ENCODE assay signal across 7 cellular contexts in the genomic region with DNA sequence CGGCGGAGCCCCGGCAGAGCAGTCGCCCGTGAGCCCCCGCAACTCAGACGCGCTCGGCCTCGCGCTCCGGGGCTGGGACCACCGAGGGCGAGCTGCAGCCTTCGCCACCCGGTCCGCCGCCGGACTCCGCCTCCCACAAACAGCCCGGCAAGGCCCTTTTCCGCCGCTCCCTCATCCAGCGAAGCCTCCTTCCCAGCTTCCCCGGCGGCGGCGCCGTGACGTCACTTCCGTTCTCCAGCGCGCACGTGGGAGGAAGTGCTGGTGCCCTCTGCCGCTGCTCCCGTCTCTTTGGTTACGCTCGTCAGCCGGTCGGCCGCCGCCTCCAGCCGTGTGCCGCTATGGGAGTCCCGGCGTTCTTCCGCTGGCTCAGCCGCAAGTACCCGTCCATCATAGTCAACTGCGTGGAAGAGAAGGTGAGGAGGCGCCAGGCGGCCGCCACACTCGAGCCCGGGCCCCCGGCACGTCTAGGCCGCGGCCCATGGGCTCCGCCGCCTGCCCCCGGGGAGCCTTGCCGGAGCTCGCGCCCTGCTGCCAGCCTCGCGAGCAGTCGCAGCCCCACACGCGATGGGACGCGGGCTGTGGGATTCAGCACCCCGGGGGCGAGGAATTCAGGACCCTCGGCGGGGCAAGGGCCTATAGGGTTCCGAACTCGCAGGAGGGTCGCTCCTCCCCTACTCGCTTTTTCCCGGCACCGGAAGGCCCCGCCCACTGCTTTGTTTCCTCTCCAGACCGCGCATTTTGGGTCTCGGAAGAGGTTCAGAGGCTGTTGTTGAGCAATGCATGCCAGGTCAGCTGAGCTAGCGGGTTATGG. TPM values are rescaled to one million over a fixed set of nuclear protein-coding genes. Genes with fewer than 3 reads are reported as not detected.
DNase-seq lines count a peak whose midpoint lies in the region; ATAC-seq, FAIRE-seq and TF ChIP-seq lines count a peak whose summit lies in the region.

A gene with protein sequence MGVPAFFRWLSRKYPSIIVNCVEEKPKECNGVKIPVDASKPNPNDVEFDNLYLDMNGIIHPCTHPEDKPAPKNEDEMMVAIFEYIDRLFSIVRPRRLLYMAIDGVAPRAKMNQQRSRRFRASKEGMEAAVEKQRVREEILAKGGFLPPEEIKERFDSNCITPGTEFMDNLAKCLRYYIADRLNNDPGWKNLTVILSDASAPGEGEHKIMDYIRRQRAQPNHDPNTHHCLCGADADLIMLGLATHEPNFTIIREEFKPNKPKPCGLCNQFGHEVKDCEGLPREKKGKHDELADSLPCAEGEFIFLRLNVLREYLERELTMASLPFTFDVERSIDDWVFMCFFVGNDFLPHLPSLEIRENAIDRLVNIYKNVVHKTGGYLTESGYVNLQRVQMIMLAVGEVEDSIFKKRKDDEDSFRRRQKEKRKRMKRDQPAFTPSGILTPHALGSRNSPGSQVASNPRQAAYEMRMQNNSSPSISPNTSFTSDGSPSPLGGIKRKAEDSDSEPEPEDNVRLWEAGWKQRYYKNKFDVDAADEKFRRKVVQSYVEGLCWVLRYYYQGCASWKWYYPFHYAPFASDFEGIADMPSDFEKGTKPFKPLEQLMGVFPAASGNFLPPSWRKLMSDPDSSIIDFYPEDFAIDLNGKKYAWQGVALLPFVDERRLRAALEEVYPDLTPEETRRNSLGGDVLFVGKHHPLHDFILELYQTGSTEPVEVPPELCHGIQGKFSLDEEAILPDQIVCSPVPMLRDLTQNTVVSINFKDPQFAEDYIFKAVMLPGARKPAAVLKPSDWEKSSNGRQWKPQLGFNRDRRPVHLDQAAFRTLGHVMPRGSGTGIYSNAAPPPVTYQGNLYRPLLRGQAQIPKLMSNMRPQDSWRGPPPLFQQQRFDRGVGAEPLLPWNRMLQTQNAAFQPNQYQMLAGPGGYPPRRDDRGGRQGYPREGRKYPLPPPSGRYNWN (plus strand): TSS at position 271 of the 811 bp plus-strand sequence. CDS start 68 bp downstream, at position 339.

- peak within 1 kb of the TSS; percentile 83 for H3K4me3 ChIP-seq in astrocyte of the cerebellum (ENCODE audit: low read depth, low read length)
- H3K4me3 ChIP-seq in hepatocyte: peak within 1 kb of the TSS; percentile 65

- under 1% methylated on average over 87 of the region's 87 CpGs for WGBS in hepatocyte (ENCODE audit: low lambda C conversion rate, missing lambda C conversion rate)

- in situ Hi-C loops in astrocyte of the cerebellum (cut with HindIII; ENCODE audit: low sequenced_read_pairs): no loop called here

- H3K27me3 ChIP-seq in hepatocyte: no peaks in the 10 kb centered on the region

- DNase-seq in GM18507 (ENCODE audit: extremely low spot score, insufficient read length, low read depth): peak; percentile 91
- DNase-seq in NCI-H2029 (lab: John Stamatoyannopoulos, UW): peak; percentile 91
- peak; percentile 89 for DNase-seq in T-helper 22 cell (ENCODE audit: low read depth)
- DNase-seq in astrocyte of the cerebellum (ENCODE audit: low read depth): peak; percentile 83
- DNase-seq in hepatocyte (ENCODE audit: low spot score): peak; percentile 97
- peak; percentile 99 for DNase-seq in retina

- H3K4me2 ChIP-seq in hepatocyte: peak within 1 kb of the TSS; percentile 83

- peaks cover 19% of the 10 kb centered on the region for H3K79me2 ChIP-seq in hepatocyte

- peak within 1 kb of the TSS; percentile 68 for H2AFZ ChIP-seq in hepatocyte

- peak; percentile 9 for TF ChIP-seq CTCF in astrocyte of the cerebellum (IDR thresholded peaks at IDR 0.05; ENCODE audit: low read depth, low read length, missing control alignments)
- TF ChIP-seq CTCF in hepatocyte (IDR thresholded peaks at IDR 0.05; ENCODE audit: poor library complexity): no peak

- no peaks in the 10 kb centered on the region for H3K9me2 ChIP-seq in hepatocyte (replicated peaks; ENCODE audit: insufficient read depth)

- peaks cover 7% of the 10 kb centered on the region for H3K4me1 ChIP-seq in hepatocyte (ENCODE audit: insufficient read depth)

- no peaks in the 10 kb centered on the region for H3K36me3 ChIP-seq in hepatocyte (replicated peaks; ENCODE audit: insufficient read depth, low read depth)

- no peaks in the 10 kb centered on the region for H3K9me3 ChIP-seq in hepatocyte (ENCODE audit: low read depth)

- FAIRE-seq in GM18507 (lab: Jason Lieb, UNC): peak; percentile 93

- H4K20me1 ChIP-seq in hepatocyte (ENCODE audit: insufficient read depth, poor library complexity, severe bottlenecking): peaks cover 14% of the 10 kb centered on the region

- peak; percentile 89 for ATAC-seq in HG02981 (IDR thresholded peaks at IDR 0.05; ENCODE audit: unreplicated experiment)

- peak within 1 kb of the TSS; percentile 97 for H3K27ac ChIP-seq in hepatocyte

RNA-seq across cellular contexts. Expression of the gene that starts here (rescaled TPM):
- 73.7 and 79.1 TPM in 2 replicates for total RNA-seq in hepatocyte
- 39.6 and 42.7 TPM in 2 replicates for polyA plus RNA-seq in hepatocyte

Comparison
In these comparisons a context has a peak if more than half of its experiments do, and no peak if none do; other contexts are left out.
1. Peak in every context shown above with its lines: DNase-seq, ATAC-seq, H3K4me3 ChIP-seq and H3K27ac ChIP-seq.